ENCODE assay signal across 1 cellular context in the genomic region with DNA sequence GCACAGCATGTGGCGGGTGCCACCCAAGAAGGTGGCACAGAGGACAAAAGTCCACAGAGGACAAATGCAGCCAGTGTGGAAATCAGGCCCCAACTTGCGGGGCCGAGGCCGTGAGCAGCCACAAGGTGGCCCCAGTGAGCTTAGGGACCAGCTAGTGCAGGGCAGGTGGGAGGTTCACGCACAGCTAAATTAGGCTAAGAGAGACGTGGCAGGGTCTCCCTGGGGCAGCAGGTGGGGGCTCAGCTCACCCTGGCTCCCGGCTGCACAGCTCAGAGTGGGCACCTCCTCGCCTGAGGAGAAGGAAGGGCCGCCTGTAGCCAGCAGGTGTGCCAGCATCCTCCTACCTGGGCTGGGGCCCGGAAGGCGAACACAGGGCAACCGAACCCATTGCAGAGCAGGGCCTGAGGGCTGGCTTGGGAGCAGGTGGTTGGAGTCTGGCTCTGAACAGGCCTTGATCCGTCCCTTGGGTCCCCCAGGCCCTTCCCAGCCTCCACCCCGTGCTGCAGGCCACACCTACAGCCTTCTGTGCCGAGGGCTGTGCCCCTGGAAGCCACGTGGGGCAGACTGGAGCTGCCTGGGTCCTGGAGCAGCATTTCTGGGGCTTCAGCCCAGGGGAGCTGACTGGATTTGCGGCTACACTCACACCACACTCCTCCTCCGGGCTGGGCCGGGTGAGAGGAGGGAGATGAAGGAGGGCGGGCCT.
TF ChIP-seq lines count a peak whose summit lies in the region.

No MANE protein-coding gene starts in this region.

TF ChIP-seq in endothelial cell of umbilical vein, 7 proteins besides CTCF, POLR2A, EP300 and RAD21:
- TF ChIP-seq MYC (IDR thresholded peaks at IDR 0.05; ENCODE audit: low read depth, low read length), result no peak
- no peak for TF ChIP-seq EZH2 (IDR thresholded peaks at IDR 0.05; ENCODE audit: borderline replicate concordance, low read depth, low read length, severe bottlenecking)
- TF ChIP-seq JUN (IDR thresholded peaks at IDR 0.05; ENCODE audit: borderline replicate concordance, insufficient read depth, insufficient read length, low read depth), result no peak
- no peak for TF ChIP-seq FOS (IDR thresholded peaks at IDR 0.05; ENCODE audit: borderline replicate concordance, insufficient read depth, low read length)
- no peak for TF ChIP-seq POLR2AphosphoS5 (IDR thresholded peaks at IDR 0.05; ENCODE audit: insufficient read depth, low read depth, low read length)
- TF ChIP-seq GATA2 (IDR thresholded peaks at IDR 0.05; ENCODE audit: insufficient read depth, insufficient read length, low read depth, low read length), result no peak
- TF ChIP-seq, protein P1, sequence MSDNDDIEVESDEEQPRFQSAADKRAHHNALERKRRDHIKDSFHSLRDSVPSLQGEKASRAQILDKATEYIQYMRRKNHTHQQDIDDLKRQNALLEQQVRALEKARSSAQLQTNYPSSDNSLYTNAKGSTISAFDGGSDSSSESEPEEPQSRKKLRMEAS (IDR thresholded peaks at IDR 0.05; ENCODE audit: insufficient read depth, insufficient read length), result no peak
